8 cellular contexts compared by ENCODE assay signal in the genomic region with DNA sequence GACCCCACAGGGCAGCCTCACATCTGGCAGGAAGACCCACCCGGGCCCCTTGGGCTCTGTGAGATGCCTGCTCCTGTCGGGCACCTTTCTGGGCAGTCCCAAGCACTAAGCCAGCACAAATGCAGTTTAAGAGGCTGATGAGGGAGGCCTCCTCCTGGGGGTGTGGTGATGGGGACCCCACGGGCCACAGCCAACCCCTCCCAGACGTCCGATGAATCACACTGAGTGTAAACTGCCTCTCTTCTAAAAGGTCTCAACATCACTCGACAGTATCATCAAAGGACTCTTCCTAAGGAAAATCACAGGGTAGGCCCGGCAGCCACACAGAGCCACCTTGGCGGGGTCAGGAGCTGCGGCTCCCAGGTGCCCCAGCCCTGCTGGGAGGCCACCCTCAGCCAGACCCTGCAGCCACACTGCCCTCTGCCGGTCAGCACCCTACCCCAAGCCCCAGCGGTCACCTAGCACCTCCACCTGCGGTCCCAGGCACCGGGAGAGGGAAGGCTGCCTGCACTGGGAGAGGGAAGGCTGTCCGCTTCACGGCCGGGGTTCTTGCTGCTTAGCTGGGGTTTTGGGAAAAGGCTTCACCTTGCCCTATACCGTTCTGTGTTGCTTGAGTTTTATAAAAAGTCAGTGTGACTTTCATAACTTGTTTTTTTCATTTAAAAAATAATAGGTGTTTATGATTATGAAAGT. TPM values are rescaled to one million over a fixed set of nuclear protein-coding genes. Genes with fewer than 3 reads are reported as not detected.
DNase-seq lines count a peak whose midpoint lies in the region; ATAC-seq and TF ChIP-seq lines count a peak whose summit lies in the region.

No MANE protein-coding gene starts in this region.

- H3K36me3 Mint-ChIP-seq in immature natural killer cell = no peaks in the 10 kb centered on the region

- no TSS peak for BruUV-seq in A673 (replicated peaks; lab: Mats Ljungman, UMichigan)
- BruUV-seq in OCI-LY7 (replicated peaks; lab: Mats Ljungman, UMichigan) = no TSS peak

- H3K9me3 ChIP-seq in A673 (ENCODE audit: low read depth, low read length, poor library complexity, severe bottlenecking) (no peaks in the 10 kb centered on the region), OCI-LY7 (ENCODE audit: low read length) (no peaks in the 10 kb centered on the region)

- POLR2A ChIA-PET in A673 (lab: Charles Lee; ENCODE audit: low non-redundant PET) = no interaction called here
- POLR2A ChIA-PET in OCI-LY7 (lab: Charles Lee) = no interaction called here

- H3K36me3 ChIP-seq in A673 (ENCODE audit: insufficient read depth, low read length, poor library complexity, severe bottlenecking) (no peaks in the 10 kb centered on the region), OCI-LY7 (ENCODE audit: insufficient read depth, low read length) (no peaks in the 10 kb centered on the region)

- H3K27ac Mint-ChIP-seq in immature natural killer cell = no peak overlapping the region

- H3K79me2 ChIP-seq in OCI-LY7 (ENCODE audit: insufficient read depth, low read depth, low read length) = no peaks in the 10 kb centered on the region

- H3K4me1 Mint-ChIP-seq in immature natural killer cell = peaks cover 18 to 29% of the 10 kb centered on the region in 2 donors

- no peaks in the 10 kb centered on the region for H3K9me2 ChIP-seq in OCI-LY7 (ENCODE audit: insufficient read depth, low read length)

- H3K27ac ChIP-seq in A673 (ENCODE audit: low read depth, low read length, poor library complexity, severe bottlenecking) (no peak overlapping the region), OCI-LY7 (ENCODE audit: low read depth, low read length, poor library complexity, severe bottlenecking) (no peak overlapping the region)

- CTCF ChIA-PET in A673 (lab: Charles Lee) = no interaction called here
- CTCF ChIA-PET in OCI-LY7 (lab: Charles Lee; ENCODE audit: unreplicated experiment) = no interaction called here

- no peaks in the 10 kb centered on the region for H4K20me1 ChIP-seq in OCI-LY7 (ENCODE audit: insufficient read depth, low read length)

- DNase-seq in A673 (ENCODE audit: low spot score) = no peak
- peak; percentile 82 for DNase-seq in GM20000 (ENCODE audit: low spot score)
- DNase-seq in OCI-LY7 (ENCODE audit: low spot score) = peak; percentile 63
- DNase-seq in amniotic epithelial cell (ENCODE audit: low read depth) = peak; percentile 7
- peak; percentile 21 to 39 (median 32) for DNase-seq in immature natural killer cell
- peak; percentile 77 for DNase-seq in stimulated activated CD8-positive, alpha-beta memory T cell treated with anti-CD3 and anti-CD28 coated beads, Interleukin-4, amount 100 ng/mL, for 48 hours
- no peak for DNase-seq in cerebellar nuclear complex (lab: John Stamatoyannopoulos, UW)

- H3K4me3 Mint-ChIP-seq in immature natural killer cell = peak overlapping the region in 3 of 5 donors; percentile 15 to 18 (median 15)

- H3K4me3 ChIP-seq in A673 (ENCODE audit: low read depth, low read length, poor library complexity, severe bottlenecking) (no peak overlapping the region), OCI-LY7 (ENCODE audit: low read depth, low read length, poor library complexity, severe bottlenecking) (no peak overlapping the region)

- H3K9me3 Mint-ChIP-seq in immature natural killer cell = no peaks in the 10 kb centered on the region

- ATAC-seq in HG03460 (IDR thresholded peaks at IDR 0.05; ENCODE audit: unreplicated experiment) = no peak

- intact Hi-C loops in A673 (cut with micrococcal nuclease; ENCODE audit: unreplicated experiment) (no loop called here), OCI-LY7 (cut with micrococcal nuclease; ENCODE audit: unreplicated experiment) (loop anchor here (1.0 to 5.0 kb wide), 2 partner anchors 86 to 104 kb away; no protein-coding TSS in a partner anchor)

- peaks cover 5% of the 10 kb centered on the region for H3K4me1 ChIP-seq in A673 (ENCODE audit: insufficient read depth, low read length, poor library complexity, severe bottlenecking)
- peaks cover 7% of the 10 kb centered on the region for H3K4me1 ChIP-seq in OCI-LY7 (ENCODE audit: insufficient read depth, low read length, poor library complexity, severe bottlenecking)

- H2AFZ ChIP-seq in OCI-LY7 (ENCODE audit: low read length) = no peak overlapping the region

- H3K4me2 ChIP-seq in OCI-LY7 (ENCODE audit: low read length) = no peak overlapping the region

- peaks cover 28% of the 10 kb centered on the region for H3K27me3 ChIP-seq in A673 (replicated peaks; ENCODE audit: insufficient read depth, low read depth, low read length, poor library complexity)

- TF ChIP-seq CTCF in A673 (conservative IDR thresholded peaks at IDR 0.05; ENCODE audit: low read depth, low read length) = peak; percentile 58
- peak; percentile 79 for TF ChIP-seq CTCF in GM20000 (IDR thresholded peaks at IDR 0.05; ENCODE audit: extremely low read depth, missing control alignments)
- peak; percentile 78 for TF ChIP-seq CTCF in OCI-LY7 (conservative IDR thresholded peaks at IDR 0.05; ENCODE audit: low read length)

- H3K27me3 Mint-ChIP-seq in immature natural killer cell (ENCODE audit: low read depth in 3 of 3) = peaks cover 6 to 11% (median 7%) of the 10 kb centered on the region in 3 donors

RNA-seq across cellular contexts. Expression of a gene that starts 3.8 kb away (rescaled TPM):
- total RNA-seq in A673 (2021) (1.9 and 3.2 TPM in 2 replicates), OCI-LY7 (2022) (10.0 and 13.0 TPM in 2 replicates)
- 8.0 and 10.2 TPM in 2 replicates for total RNA-seq in OCI-LY7 (2014; rRNA removed; shearing (Covaris generic))
- 10 to 100 TPM in 1 of 3 donors, 1 to 10 TPM in 2; 7.5 to 14.0 (median 9.4) TPM for polyA plus RNA-seq in immature natural killer cell

RNA-seq across cellular contexts. Expression of a gene that starts 27.2 kb away (rescaled TPM):
- total RNA-seq in A673 (2021) = not detected in 2 replicates
- total RNA-seq in OCI-LY7 (2014; rRNA removed; shearing (Covaris generic)) = not detected in 2 replicates
- total RNA-seq in OCI-LY7 (2022) = not detected in 2 replicates
- polyA plus RNA-seq in immature natural killer cell = not detected

RNA-seq across cellular contexts. Expression of a gene that starts 42.8 kb away (rescaled TPM):
- total RNA-seq in A673 (2021) = not detected in 2 replicates
- total RNA-seq in OCI-LY7 (2014; rRNA removed; shearing (Covaris generic)) = not detected in 2 replicates
- not detected in 2 replicates for total RNA-seq in OCI-LY7 (2022)
- polyA plus RNA-seq in immature natural killer cell = not detected

Comparison
In these comparisons a context has a peak if more than half of its experiments do, and no peak if none do; other contexts are left out.
1. DNase-seq: peak in GM20000 (single experiment), OCI-LY7 (single experiment), amniotic epithelial cell (single experiment), immature natural killer cell (3 of 3) and stimulated activated CD8-positive, alpha-beta memory T cell treated with anti-CD3 and anti-CD28 coated beads, Interleukin-4, amount 100 ng/mL, for 48 hours (single experiment); none in A673 (single experiment) and cerebellar nuclear complex (0 of 2).
2. Peak in every context shown above with its lines, with median percentiles within 50 percentile points of each other: CTCF ChIP-seq.